In genomic region chr14:61749867-61750266, GRCh38 we compare ENCODE assay signal across 8 cellular contexts. TPM values are rescaled to one million over a fixed set of nuclear protein-coding genes. Genes with fewer than 3 reads are reported as not detected.
DNase-seq lines count a peak whose midpoint lies in the region; ATAC-seq and TF ChIP-seq lines count a peak whose summit lies in the region.

No MANE protein-coding gene starts in this region.

- no peak for TF ChIP-seq CTCF in astrocyte of the spinal cord (IDR thresholded peaks at IDR 0.05; ENCODE audit: low read depth, low read length)

- in situ Hi-C loops in astrocyte of the spinal cord (cut with HindIII; ENCODE audit: low sequenced_read_pairs) = no loop called here

- DNase-seq in EH (ENCODE audit: low read depth) = peak; percentile 30
- peak; percentile 25 for DNase-seq in NCI-H1436 (lab: John Stamatoyannopoulos, UW)
- peak; percentile 16 for DNase-seq in astrocyte of the spinal cord (ENCODE audit: low read depth, low spot score)
- DNase-seq in mucosa of gallbladder (ENCODE audit: low spot score) = peak; percentile 47
- DNase-seq in Kasumi-1 (lab: John Stamatoyannopoulos, UW) = no peak
- DNase-seq in mesenteric fat pad (ENCODE audit: low spot score) = no peak
- DNase-seq in hypothalamus (lab: John Stamatoyannopoulos, UW) = no peak

- no peak overlapping the region for H3K4me3 ChIP-seq in astrocyte of the spinal cord (ENCODE audit: low read depth, low read length)

- ATAC-seq in HG03565 (IDR thresholded peaks at IDR 0.05; ENCODE audit: unreplicated experiment) = no peak

RNA-seq across cellular contexts. Expression of gene SNAPC1, which starts 12.4 kb away (rescaled TPM):
- total RNA-seq in mucosa of gallbladder = 5.9 TPM
- total RNA-seq in mesenteric fat pad = 6.4 TPM

RNA-seq across cellular contexts. Expression of gene HIF1A, which starts 54.6 kb away (rescaled TPM):
- 181 TPM for total RNA-seq in mucosa of gallbladder
- 207 TPM for total RNA-seq in mesenteric fat pad

Comparison
In these comparisons a context has a peak if more than half of its experiments do, and no peak if none do; other contexts are left out.
1. DNase-seq: peak in EH (single experiment), NCI-H1436 (single experiment), astrocyte of the spinal cord (single experiment) and mucosa of gallbladder (single experiment); none in Kasumi-1 (0 of 2), mesenteric fat pad (single experiment) and hypothalamus (0 of 51).